Comparison of ENCODE assay signal across 25 cellular contexts in the genomic region with DNA sequence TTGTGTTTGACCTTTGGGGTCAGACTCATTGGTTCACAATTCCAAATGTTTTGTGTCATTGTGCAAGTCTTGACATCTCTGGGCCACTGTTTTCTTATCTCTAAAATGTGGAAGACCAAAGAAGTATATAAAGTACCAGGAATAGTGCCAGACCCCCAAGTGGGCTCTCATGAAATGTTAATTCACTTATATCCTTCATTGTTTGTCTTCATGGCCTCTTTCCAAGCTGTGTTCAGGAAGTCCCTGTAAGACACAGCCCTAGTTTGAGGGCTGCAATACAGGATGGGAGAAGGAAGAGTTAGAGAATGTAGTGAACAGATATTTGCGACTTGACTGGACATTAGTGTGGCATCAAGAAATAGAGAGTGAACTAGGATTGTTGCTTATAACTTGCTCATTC.
DNase-seq lines count a peak whose midpoint lies in the region; ATAC-seq and TF ChIP-seq lines count a peak whose summit lies in the region.
"Had no signal": no experiment of that assay in that cellular context is flagged by ENCODE, and none has a peak within 500 bp of the region (broad histone marks: within the 10 kb centered on the region; RNA-seq: fewer than 3 reads in every experiment).

No MANE protein-coding gene starts in this region.

- H3K4me2 ChIP-seq in SK-N-SH, result no peak overlapping the region
- H3K4me2 ChIP-seq: BLaER1, PC-9 had no signal

- POLR2A ChIA-PET in SK-N-SH (lab: Yijun Ruan, JAX), result no interaction called here

- H3K4me1 ChIP-seq in SK-N-SH (ENCODE audit: control insufficient read depth in 1 of 2, insufficient read depth in 2 of 2, low read depth in 1 of 2, low read length in 1 of 2), result peaks cover 0 to 22% of the 10 kb centered on the region in 2 experiments; a peak in 1 of 4 replicates
- H3K4me1 ChIP-seq: BLaER1, SJCRH30 had no signal

- H3K27me3 ChIP-seq in SK-N-SH (ENCODE audit: insufficient read depth), result no peaks in the 10 kb centered on the region
- H3K27me3 ChIP-seq: BLaER1 had no signal

- TF ChIP-seq EP300 in SK-N-SH (IDR thresholded peaks at IDR 0.05; ENCODE audit: borderline replicate concordance in 1 of 2, low read depth in 1 of 2, low read length in 1 of 2), result no peak

- WGBS in SK-N-SH (ENCODE audit: low lambda C conversion rate), result 73% methylated on average over 1 of the region's 1 CpG

- CTCF ChIA-PET in SK-N-SH (lab: Yijun Ruan, JAX), result no interaction called here

- ATAC-seq in SK-N-SH treated with all-trans-retinoic acid at 6 μM for 48 hours (no peak), GM19023 (IDR thresholded peaks at IDR 0.05; ENCODE audit: unreplicated experiment) (no peak), GM18519 (IDR thresholded peaks at IDR 0.05; ENCODE audit: low FRiP score, unreplicated experiment) (no peak), HG02870 (IDR thresholded peaks at IDR 0.05; ENCODE audit: unreplicated experiment) (no peak), GM19397 (IDR thresholded peaks at IDR 0.05; ENCODE audit: unreplicated experiment) (no peak)
- ATAC-seq: HCT116, HepG2, K562, Right ventricle myocardium inferior had no signal

- TF ChIP-seq CTCF in SK-N-SH (IDR thresholded peaks at IDR 0.05), result no peak
- TF ChIP-seq CTCF in astrocyte of the spinal cord (IDR thresholded peaks at IDR 0.05; ENCODE audit: low read depth, low read length), result no peak
- TF ChIP-seq CTCF in fibroblast of the aortic adventitia (IDR thresholded peaks at IDR 0.05; ENCODE audit: insufficient read depth, low read length), result no peak

- no peak for TF ChIP-seq RAD21 in SK-N-SH (IDR thresholded peaks at IDR 0.05; ENCODE audit: low read length)

- 0 out of 2 replicates have a peak overlapping the region, but pooled peaks have one; percentile 75 for H2AFZ ChIP-seq in SK-N-SH (ENCODE audit: low read depth)
- H2AFZ ChIP-seq: PC-9 had no signal

- no peak overlapping the region for H3K4me3 ChIP-seq in SK-N-SH (ENCODE audit: low read depth in 2 of 2, low read length in 1 of 2)
- H3K4me3 ChIP-seq in astrocyte of the spinal cord (ENCODE audit: low read depth, low read length), result no peak overlapping the region
- no peak overlapping the region for H3K4me3 ChIP-seq in fibroblast of the aortic adventitia (ENCODE audit: low read depth, low read length)
- H3K4me3 ChIP-seq: BLaER1, K562, PC-9, SJCRH30 had no signal

- peak overlapping the region; percentile 25; the same call in 1 of the 2 replicates for H3K9ac ChIP-seq in SK-N-SH
- H3K9ac ChIP-seq: BLaER1 had no signal

- no peaks in the 10 kb centered on the region for H3K36me3 ChIP-seq in SK-N-SH (replicated peaks in 1 of 2; ENCODE audit: control insufficient read depth in 1 of 2, insufficient read depth in 2 of 2, low read length in 1 of 2)
- H3K36me3 ChIP-seq: BLaER1, SJCRH30 had no signal

- H3K79me2 ChIP-seq in SK-N-SH (ENCODE audit: insufficient read depth), result no peaks in the 10 kb centered on the region

- peak overlapping the region in 1 of 2 experiments; percentile 52; a peak in 2 of 4 replicates for H3K27ac ChIP-seq in SK-N-SH (ENCODE audit: low read depth in 2 of 2, low read length in 1 of 2)
- H3K27ac ChIP-seq: BLaER1, PC-9, SJCRH30 had no signal

- DNase-seq in SK-N-SH (no peak), astrocyte of the spinal cord (ENCODE audit: low read depth, low spot score) (peak; percentile 46), fibroblast of the aortic adventitia (ENCODE audit: low read depth) (peak; percentile 32)
- DNase-seq: 8988T; CD4-positive, CD25-positive, alpha-beta regulatory T cell; DMS153; Kasumi-1; NCI-H1092 treated with DMSO at 0.1 percent for 48 hours; NCI-H1436 treated with DMSO at 0.1 percent for 48 hours; NCI-H1930; NCI-H2107; NCI-H524; NCI-H748 treated with DMSO at 0.1 percent for 48 hours; PC-9; SJCRH30 had no signal

- no peaks in the 10 kb centered on the region for H3K9me2 ChIP-seq in SK-N-SH

- no peaks in the 10 kb centered on the region for H3K9me3 ChIP-seq in SK-N-SH
- H3K9me3 ChIP-seq: BLaER1, SJCRH30 had no signal

- in situ Hi-C loops in astrocyte of the spinal cord (cut with HindIII; ENCODE audit: low sequenced_read_pairs), result no loop called here

- H4K20me1 ChIP-seq in SK-N-SH (ENCODE audit: insufficient read depth), result no peaks in the 10 kb centered on the region
- H4K20me1 ChIP-seq: BLaER1 had no signal

- no peaks in the 10 kb centered on the region for H3F3A ChIP-seq in SK-N-SH (replicated peaks; ENCODE audit: insufficient read depth)

TF ChIP-seq in SK-N-SH, 30 proteins besides CTCF, POLR2A, EP300 and RAD21 (continues in another document):
- TF ChIP-seq PBX3 (IDR thresholded peaks at IDR 0.05) (no peak), MAX (IDR thresholded peaks at IDR 0.05; ENCODE audit: low read depth) (no peak), RXRA (IDR thresholded peaks at IDR 0.05; ENCODE audit: borderline replicate concordance, low read depth) (no peak), MXI1 (IDR thresholded peaks at IDR 0.05; ENCODE audit: low read depth, low read length) (no peak), TEAD4 (IDR thresholded peaks at IDR 0.05; ENCODE audit: borderline replicate concordance, insufficient read depth) (no peak), IRF3 (IDR thresholded peaks at IDR 0.05; ENCODE audit: low read depth, low read length) (no peak), ELF1 (IDR thresholded peaks at IDR 0.05) (no peak)
- TF ChIP-seq, protein P1, sequence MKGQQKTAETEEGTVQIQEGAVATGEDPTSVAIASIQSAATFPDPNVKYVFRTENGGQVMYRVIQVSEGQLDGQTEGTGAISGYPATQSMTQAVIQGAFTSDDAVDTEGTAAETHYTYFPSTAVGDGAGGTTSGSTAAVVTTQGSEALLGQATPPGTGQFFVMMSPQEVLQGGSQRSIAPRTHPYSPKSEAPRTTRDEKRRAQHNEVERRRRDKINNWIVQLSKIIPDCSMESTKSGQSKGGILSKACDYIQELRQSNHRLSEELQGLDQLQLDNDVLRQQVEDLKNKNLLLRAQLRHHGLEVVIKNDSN (IDR thresholded peaks at IDR 0.05; ENCODE audit: borderline replicate concordance, low read depth), result no peak

TF ChIP-seq in SK-N-SH treated with all-trans-retinoic acid at 6 μM for 48 hours, 23 proteins besides CTCF, POLR2A, EP300 and RAD21:
- TF ChIP-seq ZC3H10 (CRISPR knock-in tag; IDR thresholded peaks at IDR 0.05), result no peak
- TF ChIP-seq, protein P2, sequence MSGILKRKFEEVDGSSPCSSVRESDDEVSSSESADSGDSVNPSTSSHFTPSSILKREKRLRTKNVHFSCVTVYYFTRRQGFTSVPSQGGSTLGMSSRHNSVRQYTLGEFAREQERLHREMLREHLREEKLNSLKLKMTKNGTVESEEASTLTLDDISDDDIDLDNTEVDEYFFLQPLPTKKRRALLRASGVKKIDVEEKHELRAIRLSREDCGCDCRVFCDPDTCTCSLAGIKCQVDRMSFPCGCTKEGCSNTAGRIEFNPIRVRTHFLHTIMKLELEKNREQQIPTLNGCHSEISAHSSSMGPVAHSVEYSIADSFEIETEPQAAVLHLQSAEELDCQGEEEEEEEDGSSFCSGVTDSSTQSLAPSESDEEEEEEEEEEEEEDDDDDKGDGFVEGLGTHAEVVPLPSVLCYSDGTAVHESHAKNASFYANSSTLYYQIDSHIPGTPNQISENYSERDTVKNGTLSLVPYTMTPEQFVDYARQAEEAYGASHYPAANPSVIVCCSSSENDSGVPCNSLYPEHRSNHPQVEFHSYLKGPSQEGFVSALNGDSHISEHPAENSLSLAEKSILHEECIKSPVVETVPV (CRISPR knock-in tag; IDR thresholded peaks at IDR 0.05), result no peak
- no peak for TF ChIP-seq ESRRG (CRISPR knock-in tag; IDR thresholded peaks at IDR 0.05)
- TF ChIP-seq PATZ1 (CRISPR knock-in tag; IDR thresholded peaks at IDR 0.05; ENCODE audit: borderline replicate concordance), result no peak
- no peak for TF ChIP-seq SNAI2 (CRISPR knock-in tag; IDR thresholded peaks at IDR 0.05)
- no peak for TF ChIP-seq ZFP3 (CRISPR knock-in tag; IDR thresholded peaks at IDR 0.05)
- TF ChIP-seq, protein P3, sequence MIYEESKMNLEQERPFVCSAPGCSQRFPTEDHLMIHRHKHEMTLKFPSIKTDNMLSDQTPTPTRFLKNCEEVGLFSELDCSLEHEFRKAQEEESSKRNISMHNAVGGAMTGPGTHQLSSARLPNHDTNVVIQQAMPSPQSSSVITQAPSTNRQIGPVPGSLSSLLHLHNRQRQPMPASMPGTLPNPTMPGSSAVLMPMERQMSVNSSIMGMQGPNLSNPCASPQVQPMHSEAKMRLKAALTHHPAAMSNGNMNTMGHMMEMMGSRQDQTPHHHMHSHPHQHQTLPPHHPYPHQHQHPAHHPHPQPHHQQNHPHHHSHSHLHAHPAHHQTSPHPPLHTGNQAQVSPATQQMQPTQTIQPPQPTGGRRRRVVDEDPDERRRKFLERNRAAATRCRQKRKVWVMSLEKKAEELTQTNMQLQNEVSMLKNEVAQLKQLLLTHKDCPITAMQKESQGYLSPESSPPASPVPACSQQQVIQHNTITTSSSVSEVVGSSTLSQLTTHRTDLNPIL (CRISPR knock-in tag; IDR thresholded peaks at IDR 0.05; ENCODE audit: low read depth), result no peak
- TF ChIP-seq RARB (CRISPR knock-in tag; IDR thresholded peaks at IDR 0.05), result no peak
- no peak for TF ChIP-seq TOX (CRISPR knock-in tag; IDR thresholded peaks at IDR 0.05; ENCODE audit: borderline replicate concordance)
- no peak for TF ChIP-seq ZNF70 (CRISPR knock-in tag; IDR thresholded peaks at IDR 0.05)
- TF ChIP-seq BACH2 (CRISPR knock-in tag; IDR thresholded peaks at IDR 0.05; ENCODE audit: borderline replicate concordance), result no peak
- TF ChIP-seq CSDC2 (CRISPR knock-in tag; IDR thresholded peaks at IDR 0.05), result no peak
- no peak for TF ChIP-seq GLIS3 (CRISPR knock-in tag; IDR thresholded peaks at IDR 0.05)
- TF ChIP-seq ISL1 (CRISPR knock-in tag; IDR thresholded peaks at IDR 0.05), result no peak
- TF ChIP-seq PPARA (CRISPR knock-in tag; IDR thresholded peaks at IDR 0.05; ENCODE audit: borderline replicate concordance), result no peak
